ENCODE assay signal across 7 cellular contexts in genomic region chr11:79453617-79454016, GRCh38.
"Had no signal": no experiment of that assay in that cellular context is flagged by ENCODE, and none has a peak within 500 bp of the region (broad histone marks: within the 10 kb centered on the region; RNA-seq: fewer than 3 reads in every experiment).

No MANE protein-coding gene starts in this region.

- H3K4me3 ChIP-seq: GM12878 had no signal

- FAIRE-seq: GM12878, GM12891, GM12892, GM18507, GM19239 had no signal

- ATAC-seq: GM12878 had no signal

- DNase-seq: GDM1, GF-D8 had no signal
